In the genomic region with DNA sequence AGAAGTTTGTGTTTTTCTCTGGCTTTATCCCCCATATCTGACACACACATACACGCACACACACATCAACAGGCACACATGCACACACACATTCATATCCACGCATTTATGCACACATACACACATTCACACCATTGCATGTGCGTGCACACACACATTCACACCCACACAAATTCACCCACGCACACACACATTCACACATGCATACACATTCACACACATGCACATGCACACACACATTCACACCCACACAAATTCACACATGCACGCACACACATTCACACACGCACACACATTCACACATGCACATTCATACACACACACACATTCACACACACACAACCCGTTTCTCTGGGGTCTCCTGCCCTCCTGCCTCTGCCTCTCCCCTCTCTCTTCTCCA, we compare ENCODE assay signal across 26 cellular contexts.
A peak's percentile ranks its signal among the peaks of the same experiment; 100 is the strongest.
DNase-seq lines count a peak whose midpoint lies in the region; ATAC-seq, FAIRE-seq and TF ChIP-seq lines count a peak whose summit lies in the region.
"Had no signal": no experiment of that assay in that cellular context is flagged by ENCODE, and none has a peak within 500 bp of the region (broad histone marks: within the 10 kb centered on the region; RNA-seq: fewer than 3 reads in every experiment).

No MANE protein-coding gene starts in this region.

- no peaks in the 10 kb centered on the region for H3K27me3 ChIP-seq in CD8-positive, alpha-beta T cell (ENCODE audit: insufficient read depth, low read length)
- peaks cover 2% of the 10 kb centered on the region for H3K27me3 ChIP-seq in bronchial epithelial cell (ENCODE audit: control insufficient read depth, insufficient read depth, low read length)
- no peaks in the 10 kb centered on the region for H3K27me3 ChIP-seq in neural progenitor cell
- H3K27me3 ChIP-seq: BE2C; BLaER1 treated with 17β-estradiol and CSF1 and Interleukin-3, amounts not matched to agents 10 nM and 100 nM had no signal

- no peak overlapping the region for H3K4me3 ChIP-seq in CD8-positive, alpha-beta T cell (ENCODE audit: low read depth, low read length)
- H3K4me3 ChIP-seq in bronchial epithelial cell (ENCODE audit: low read depth, low read length) (no peak overlapping the region), neural progenitor cell (no peak overlapping the region)
- H3K4me3 ChIP-seq: A549; BLaER1 treated with 17β-estradiol and CSF1 and Interleukin-3, amounts not matched to agents 10 nM and 100 nM; GM23248; HAP-1 had no signal

- H3K36me3 ChIP-seq in CD8-positive, alpha-beta T cell (ENCODE audit: insufficient read depth, low read length), result no peaks in the 10 kb centered on the region
- no peaks in the 10 kb centered on the region for H3K36me3 ChIP-seq in bronchial epithelial cell (ENCODE audit: control insufficient read depth, insufficient read depth, low read length)
- H3K36me3 ChIP-seq in neural progenitor cell, result no peaks in the 10 kb centered on the region
- H3K36me3 ChIP-seq: BE2C; BLaER1 treated with 17β-estradiol and CSF1 and Interleukin-3, amounts not matched to agents 10 nM and 100 nM; HAP-1 had no signal

- CTCF ChIA-PET in CD8-positive, alpha-beta T cell (lab: Charles Lee), result no interaction called here

- peak; percentile 79 for FAIRE-seq in HTR-8/SVneo (lab: Jason Lieb, UNC)
- peak; percentile 75 for FAIRE-seq in bronchial epithelial cell (lab: Jason Lieb, UNC)
- FAIRE-seq: A549, GM12892, GM19239, H54 had no signal

- H3K27ac Mint-ChIP-seq in CD8-positive, alpha-beta T cell, result peak overlapping the region; percentile 30
- H3K27ac Mint-ChIP-seq in neural progenitor cell (peak overlapping the region; percentile 13), type B pancreatic cell (no peak overlapping the region)
- H3K27ac Mint-ChIP-seq in T-helper 2 cell treated with Interferon-gamma antibody and Interleukin-4, amounts not matched to agents 5 μg/mL and 100 μg/mL, for 36 hours, result no peak overlapping the region
- H3K27ac Mint-ChIP-seq: CD4-positive, alpha-beta T cell had no signal

- no peak for TF ChIP-seq CTCF in CD8-positive, alpha-beta T cell (IDR thresholded peaks at IDR 0.05)
- TF ChIP-seq CTCF in bronchial epithelial cell (IDR thresholded peaks at IDR 0.05; ENCODE audit: insufficient read depth, low read length, severe bottlenecking) (no peak), neural progenitor cell (IDR thresholded peaks at IDR 0.05) (no peak), type B pancreatic cell (conservative IDR thresholded peaks at IDR 0.05) (no peak)

- POLR2A ChIA-PET in CD8-positive, alpha-beta T cell (lab: Charles Lee), result no interaction called here

- H3K9me3 ChIP-seq in CD8-positive, alpha-beta T cell (ENCODE audit: low read length), result no peaks in the 10 kb centered on the region
- no peaks in the 10 kb centered on the region for H3K9me3 ChIP-seq in neural progenitor cell (ENCODE audit: low read depth)
- H3K9me3 ChIP-seq: A549, BE2C, HAP-1 had no signal

- peaks cover 12% of the 10 kb centered on the region for H3K4me1 Mint-ChIP-seq in CD8-positive, alpha-beta T cell (ENCODE audit: low read depth)
- H3K4me1 Mint-ChIP-seq in neural progenitor cell (no peaks in the 10 kb centered on the region), type B pancreatic cell (ENCODE audit: unreplicated experiment) (peaks cover 4% of the 10 kb centered on the region)
- peaks cover 12% of the 10 kb centered on the region for H3K4me1 Mint-ChIP-seq in T-helper 2 cell treated with Interferon-gamma antibody and Interleukin-4, amounts not matched to agents 5 μg/mL and 100 μg/mL, for 36 hours (ENCODE audit: low read depth)

- H3K4me2 ChIP-seq in neural progenitor cell, result no peak overlapping the region
- H3K4me2 ChIP-seq: A549; BLaER1 treated with 17β-estradiol and CSF1 and Interleukin-3, amounts not matched to agents 10 nM and 100 nM had no signal

- no peak for ATAC-seq in CD8-positive, alpha-beta T cell
- ATAC-seq in GM19035 (IDR thresholded peaks at IDR 0.05; ENCODE audit: unreplicated experiment), result no peak
- ATAC-seq: A549 had no signal

- H2AFZ ChIP-seq in neural progenitor cell (replicated peaks), result no peak overlapping the region
- H2AFZ ChIP-seq: GM23248 had no signal

- no peak overlapping the region for H3K4me3 Mint-ChIP-seq in CD8-positive, alpha-beta T cell
- H3K4me3 Mint-ChIP-seq in neural progenitor cell (no peak overlapping the region), type B pancreatic cell (no peak overlapping the region)
- H3K4me3 Mint-ChIP-seq in T-helper 2 cell treated with Interferon-gamma antibody and Interleukin-4, amounts not matched to agents 5 μg/mL and 100 μg/mL, for 36 hours, result no peak overlapping the region
- H3K4me3 Mint-ChIP-seq: CD14-positive monocyte; CD4-positive, alpha-beta T cell had no signal

- H3K9ac ChIP-seq in neural progenitor cell, result no peak overlapping the region
- H3K9ac ChIP-seq: BLaER1 treated with 17β-estradiol and CSF1 and Interleukin-3, amounts not matched to agents 10 nM and 100 nM; GM23248 had no signal

- no peak for DNase-seq in CD8-positive, alpha-beta T cell
- DNase-seq in HTR-8/SVneo (ENCODE audit: insufficient read length, low spot score) (no peak), bronchial epithelial cell (ENCODE audit: low read depth) (no peak), neural progenitor cell (ENCODE audit: low spot score) (no peak), GOT3 (lab: John Stamatoyannopoulos, UW) (no peak), type B pancreatic cell (ENCODE audit: extremely low spot score, unreplicated experiment) (no peak)
- no peak for DNase-seq in T-helper 2 cell treated with Interferon-gamma antibody and Interleukin-4, amounts not matched to agents 5 μg/mL and 100 μg/mL, for 36 hours (ENCODE audit: low spot score)
- DNase-seq: 8988T; ACHN; AML-193; BE2C; Calu3; CD4-positive, alpha-beta T cell; COR-L47; DMS53; DMS79 treated with DMSO at 0.1 percent for 48 hours; GF-D8; GM23248 had no signal

- intact Hi-C loops in CD8-positive, alpha-beta T cell (cut with DNase I, micrococcal nuclease), result no loop called here

- H3K27me3 Mint-ChIP-seq in CD8-positive, alpha-beta T cell (ENCODE audit: low read depth), result no peaks in the 10 kb centered on the region
- H3K27me3 Mint-ChIP-seq in neural progenitor cell (ENCODE audit: insufficient read depth, low read depth), result peaks cover 11% of the 10 kb centered on the region
- H3K27me3 Mint-ChIP-seq in type B pancreatic cell, result no peaks in the 10 kb centered on the region
- H3K27me3 Mint-ChIP-seq in T-helper 2 cell treated with Interferon-gamma antibody and Interleukin-4, amounts not matched to agents 5 μg/mL and 100 μg/mL, for 36 hours (ENCODE audit: low read depth), result peaks cover 4% of the 10 kb centered on the region
- H3K27me3 Mint-ChIP-seq: CD4-positive, alpha-beta T cell had no signal

- peaks cover 10% of the 10 kb centered on the region for H3K4me1 ChIP-seq in CD8-positive, alpha-beta T cell (ENCODE audit: insufficient read depth, low read length)
- no peaks in the 10 kb centered on the region for H3K4me1 ChIP-seq in neural progenitor cell
- H3K4me1 ChIP-seq: A549; BE2C; BLaER1 treated with 17β-estradiol and CSF1 and Interleukin-3, amounts not matched to agents 10 nM and 100 nM; HAP-1 had no signal

- no peaks in the 10 kb centered on the region for H4K20me1 ChIP-seq in neural progenitor cell (ENCODE audit: low read depth)
- H4K20me1 ChIP-seq: BLaER1 treated with 17β-estradiol and CSF1 and Interleukin-3, amounts not matched to agents 10 nM and 100 nM had no signal

- peaks cover 4% of the 10 kb centered on the region for H3K9me3 Mint-ChIP-seq in CD8-positive, alpha-beta T cell
- H3K9me3 Mint-ChIP-seq in neural progenitor cell (peaks cover 3% of the 10 kb centered on the region), type B pancreatic cell (no peaks in the 10 kb centered on the region)
- peaks cover 8% of the 10 kb centered on the region for H3K9me3 Mint-ChIP-seq in T-helper 2 cell treated with Interferon-gamma antibody and Interleukin-4, amounts not matched to agents 5 μg/mL and 100 μg/mL, for 36 hours

- no peaks in the 10 kb centered on the region for H3F3A ChIP-seq in neural progenitor cell (ENCODE audit: low read depth)

- no peak overlapping the region for H3K27ac ChIP-seq in CD8-positive, alpha-beta T cell (ENCODE audit: low read depth, low read length)
- no peak overlapping the region for H3K27ac ChIP-seq in neural progenitor cell
- H3K27ac ChIP-seq: A549; BLaER1 treated with 17β-estradiol and CSF1 and Interleukin-3, amounts not matched to agents 10 nM and 100 nM; GM23248 had no signal

- H3K36me3 Mint-ChIP-seq in CD8-positive, alpha-beta T cell, result no peaks in the 10 kb centered on the region
- H3K36me3 Mint-ChIP-seq in neural progenitor cell (no peaks in the 10 kb centered on the region), type B pancreatic cell (no peaks in the 10 kb centered on the region)
- peaks cover 4% of the 10 kb centered on the region for H3K36me3 Mint-ChIP-seq in T-helper 2 cell treated with Interferon-gamma antibody and Interleukin-4, amounts not matched to agents 5 μg/mL and 100 μg/mL, for 36 hours (ENCODE audit: low read depth)

- no peaks in the 10 kb centered on the region for H3K79me2 ChIP-seq in neural progenitor cell (ENCODE audit: low read depth)

Comparison
In these comparisons a context has a peak if more than half of its experiments do, and no peak if none do; other contexts are left out.
1. H3K27ac Mint-ChIP-seq: peak in CD8-positive, alpha-beta T cell (single experiment) and neural progenitor cell (single experiment); none in type B pancreatic cell (single experiment) and T-helper 2 cell treated with Interferon-gamma antibody and Interleukin-4, amounts not matched to agents 5 μg/mL and 100 μg/mL, for 36 hours (single experiment).